24 cellular contexts compared by ENCODE assay signal in the genomic region with DNA sequence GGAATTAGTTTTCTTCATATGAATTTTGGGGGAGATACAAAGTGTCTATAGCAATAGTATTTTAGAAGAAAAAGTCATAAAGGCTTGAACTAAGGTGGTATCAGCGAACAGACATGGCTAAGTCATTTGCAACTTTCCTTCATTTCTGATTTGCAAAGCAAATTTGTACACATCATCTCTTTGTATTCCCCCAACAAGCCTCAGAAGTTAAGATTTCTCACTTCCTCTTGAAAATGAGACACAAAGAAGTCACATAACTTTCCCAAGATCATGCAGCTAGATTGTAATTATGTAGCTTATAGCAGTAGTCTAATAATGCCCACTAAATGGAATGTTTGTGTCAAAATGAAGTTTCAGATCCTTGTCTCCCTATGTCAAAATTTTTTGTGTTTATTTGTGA.
"Had no signal": no experiment of that assay in that cellular context is flagged by ENCODE, and none has a peak within 500 bp of the region (broad histone marks: within the 10 kb centered on the region; RNA-seq: fewer than 3 reads in every experiment).

No MANE protein-coding gene starts in this region.

- H3K27me3 ChIP-seq: brain microvascular endothelial cell, cardiac muscle cell, MG63 had no signal

- H3K36me3 ChIP-seq: brain microvascular endothelial cell, cardiac muscle cell, MG63, WERI-Rb-1 had no signal

- H3K27ac ChIP-seq: brain microvascular endothelial cell, cardiac muscle cell, SK-N-MC, WERI-Rb-1 had no signal

- H3K4me3 ChIP-seq: cardiac muscle cell, MG63, SK-N-MC had no signal

- H3K9me3 ChIP-seq: MG63 had no signal

- ATAC-seq: activated CD4-positive, alpha-beta T cell treated with anti-CD3 and anti-CD28 coated beads for 36 hours; activated T-helper 17 cell treated with anti-CD3 and anti-CD28 coated beads, Interleukin-2, amount 50 U/mL, for 72 hours; Panc1; Right ventricle myocardium inferior; T-cell had no signal

- DNase-seq: activated CD4-positive, alpha-beta memory T cell treated with anti-CD3 and anti-CD28 coated beads, Interleukin-2, amount 10 ng/mL, durations not matched to agents 7 days and 5 days; activated CD4-positive, alpha-beta T cell treated with anti-CD3 and anti-CD28 coated beads for 36 hours; activated CD4-positive, alpha-beta T cell treated with anti-CD3 and anti-CD28 coated beads, Interleukin-2, amount 50 U/mL, for 1 hour; activated gamma-delta T cell; activated naive CD4-positive, alpha-beta T cell treated with anti-CD3 and anti-CD28 coated beads, Interleukin-2, amount 10 ng/mL, durations not matched to agents 7 days and 5 days; activated naive CD8-positive, alpha-beta T cell treated with anti-CD3 and anti-CD28 coated beads for 36 hours; activated T-cell treated with anti-CD3 and anti-CD28 coated beads for 4 hours; activated T-cell treated with anti-CD3 and anti-CD28 coated beads, Interleukin-2, amount 50 U/mL, for 48 hours; brain microvascular endothelial cell; MG63; NCI-H1092; NCI-H1417; NCI-H2029; NCI-H2107; NCI-H345; NCI-H510A; RPMI8226; T-cell; WERI-Rb-1 had no signal
